In the genomic region with DNA sequence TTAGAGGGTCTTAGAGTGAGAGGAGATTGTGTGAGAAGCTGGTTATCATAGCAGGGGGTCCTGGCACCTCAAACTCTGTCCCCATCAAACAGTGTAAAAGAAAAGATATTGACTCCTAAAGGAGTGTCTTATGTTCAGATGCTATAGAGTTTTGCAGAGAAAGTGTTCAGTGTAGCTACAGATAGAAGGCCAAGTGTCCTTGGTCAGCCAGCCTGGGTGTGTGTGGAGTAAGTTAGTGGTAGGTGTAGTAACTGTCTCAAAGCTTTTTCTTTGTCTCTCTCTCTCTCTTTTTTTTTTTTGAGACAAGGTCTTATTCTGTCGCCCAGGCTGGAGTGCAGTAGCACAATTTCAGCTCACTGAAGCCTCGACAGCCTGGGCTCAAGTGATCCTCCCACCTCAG, we compare ENCODE assay signal across 22 cellular contexts. TPM values are rescaled to one million over a fixed set of nuclear protein-coding genes. Genes with fewer than 3 reads are reported as not detected.
DNase-seq lines count a peak whose midpoint lies in the region; ATAC-seq, FAIRE-seq and TF ChIP-seq lines count a peak whose summit lies in the region.
"Had no signal": no experiment of that assay in that cellular context is flagged by ENCODE, and none has a peak within 500 bp of the region (broad histone marks: within the 10 kb centered on the region; RNA-seq: fewer than 3 reads in every experiment).

No MANE protein-coding gene starts in this region.

- TF ChIP-seq CTCF in heart left ventricle (IDR thresholded peaks at IDR 0.05) (no peak), K562 (IDR thresholded peaks at IDR 0.05 in 2 of 3, conservative IDR thresholded peaks at IDR 0.05 in 1 of 3; ENCODE audit: insufficient read depth in 2 of 3, low read depth in 1 of 3, low read length in 3 of 3) (no peak), kidney (IDR thresholded peaks at IDR 0.05; ENCODE audit: borderline replicate concordance, extremely low read depth, insufficient read depth) (no peak), tibial artery (IDR thresholded peaks at IDR 0.05) (no peak), mucosa of descending colon (IDR thresholded peaks at IDR 0.05) (no peak)

- DNase-seq in heart left ventricle (no peak), Right ventricle myocardium superior (no peak), K562 (ENCODE audit: extremely low read depth in 1 of 4, low spot score in 3 of 4) (no peak), kidney (no peak), tibial artery (no peak), mucosa of descending colon (no peak), Ammon's horn (ENCODE audit: low spot score) (no peak)
- no peak for DNase-seq in activated CD4-positive, alpha-beta T cell treated with anti-CD3 and anti-CD28 coated beads, Interleukin-2, amount 50 U/mL, for 1 hour
- DNase-seq: activated CD4-positive, alpha-beta T cell treated with anti-CD3 and anti-CD28 coated beads, Interleukin-2, amount 50 U/mL, for 4 hours; activated CD8-positive, alpha-beta memory T cell treated with anti-CD3 and anti-CD28 coated beads, Interleukin-2, amount 50 U/mL, for 48 hours; activated effector memory CD4-positive, alpha-beta T cell treated with anti-CD3 and anti-CD28 coated beads, Interleukin-2, amount 50 U/mL, for 16 hours; CD4-positive, alpha-beta T cell; dermis blood vessel endothelial cell; GDM1; hippocampal formation; lower lobe of right lung; NCI-H1436 treated with DMSO at 0.1 percent for 48 hours; NCI-H510A; nucleus accumbens; WERI-Rb-1 had no signal

- intact Hi-C loops in heart left ventricle (cut with DNase I) = loop anchor here in 3 of 10 donors (5.0 to 10.0 kb wide), 4 partner anchors 80 to 842 kb away; no protein-coding TSS in a partner anchor
- intact Hi-C loops in Right ventricle myocardium superior (cut with DNase I) = no loop called here
- intact Hi-C loops in K562 (cut with micrococcal nuclease) = no loop called here
- intact Hi-C loops in kidney (cut with DNase I) = no loop called here
- intact Hi-C loops in tibial artery (cut with DNase I; ENCODE audit: low total_unique reads) = no loop called here
- intact Hi-C loops in mucosa of descending colon (cut with DNase I, micrococcal nuclease) = no loop called here

- peaks cover 6 to 72% (median 53%) of the 10 kb centered on the region in 12 donors for H3K4me1 ChIP-seq in heart left ventricle
- H3K4me1 ChIP-seq in K562 (replicated peaks in 1 of 2; ENCODE audit: control insufficient read depth in 2 of 2, insufficient read depth in 2 of 2, low read length in 2 of 2) = peaks cover 3 to 18% of the 10 kb centered on the region in 2 experiments; a peak in 4 of 5 replicates
- peaks cover 17 to 25% of the 10 kb centered on the region in 2 donors for H3K4me1 ChIP-seq in kidney (ENCODE audit: control insufficient read depth in 1 of 2, insufficient read depth in 1 of 2, low read depth in 1 of 2, low read length in 2 of 2)
- H3K4me1 ChIP-seq in tibial artery = peaks cover 0 to 79% (median 34%) of the 10 kb centered on the region in 4 donors
- peaks cover 28% of the 10 kb centered on the region for H3K4me1 ChIP-seq in mucosa of descending colon (ENCODE audit: low read depth)
- H3K4me1 ChIP-seq: HAP-1 had no signal

- no TSS peak for BruUV-seq in K562 (replicated peaks; lab: Mats Ljungman, UMichigan)

- WGBS in heart left ventricle, 4 donors = 83 to 98% (median 91%) methylated on average over 2 of the region's 2 CpGs
- 46% methylated on average over 2 of the region's 2 CpGs for WGBS in K562 (ENCODE audit: insufficient coverage, low coverage, missing lambda C conversion rate)

- in situ Hi-C loops in K562 (cut with MboI) = no loop called here

- H3K9me3 ChIP-seq in heart left ventricle (no peaks in the 10 kb centered on the region), K562 (replicated peaks; ENCODE audit: control insufficient read depth, insufficient read depth, low read depth, low read length) (no peaks in the 10 kb centered on the region), kidney (ENCODE audit: control insufficient read depth in 1 of 2, low read length in 2 of 2) (no peaks in the 10 kb centered on the region), tibial artery (no peaks in the 10 kb centered on the region), mucosa of descending colon (no peaks in the 10 kb centered on the region)
- H3K9me3 ChIP-seq: HAP-1, lower lobe of right lung, SJSA1 had no signal

- no peaks in the 10 kb centered on the region for H3K27me3 ChIP-seq in heart left ventricle
- no peaks in the 10 kb centered on the region for H3K27me3 ChIP-seq in K562 (ENCODE audit: control insufficient read depth in 2 of 2, insufficient read depth in 2 of 2, low read length in 2 of 2)
- no peaks in the 10 kb centered on the region for H3K27me3 ChIP-seq in tibial artery
- H3K27me3 ChIP-seq: SJSA1 had no signal

- H3K27ac ChIP-seq in heart left ventricle (peak overlapping the region in 9 of 12 donors; percentile 7 to 71 (median 47)), K562 (ENCODE audit: extremely low read depth, low read depth, low read length) (no peak overlapping the region), kidney (ENCODE audit: low read depth in 2 of 2, low read length in 2 of 2) (peak overlapping the region; percentile 49 to 68), tibial artery (peak overlapping the region; percentile 73 to 76)
- H3K27ac ChIP-seq: lower lobe of right lung, SJSA1, WERI-Rb-1 had no signal

- H3K9me1 ChIP-seq in K562 (ENCODE audit: control insufficient read depth, insufficient read depth, low read length) = no peaks in the 10 kb centered on the region

- H3K36me3 ChIP-seq in heart left ventricle = no peaks in the 10 kb centered on the region
- H3K36me3 ChIP-seq in K562 (ENCODE audit: control insufficient read depth, insufficient read depth, low read length) = no peaks in the 10 kb centered on the region
- no peaks in the 10 kb centered on the region for H3K36me3 ChIP-seq in kidney (ENCODE audit: control insufficient read depth in 1 of 2, insufficient read depth in 2 of 2, low read length in 2 of 2)
- no peaks in the 10 kb centered on the region for H3K36me3 ChIP-seq in tibial artery
- no peaks in the 10 kb centered on the region for H3K36me3 ChIP-seq in mucosa of descending colon (ENCODE audit: low read depth)
- H3K36me3 ChIP-seq: HAP-1, lower lobe of right lung, SJSA1 had no signal

- ATAC-seq in heart left ventricle = peak in 1 of 4 donors; percentile 23
- ATAC-seq in Right ventricle myocardium superior (ENCODE audit: poor library complexity) = no peak
- ATAC-seq in K562 = peak; percentile 60
- no peak for ATAC-seq in mucosa of descending colon

- FAIRE-seq in K562 (lab: Jason Lieb, UNC) (no peak), kidney (lab: Jason Lieb, UNC) (no peak)

- TF ChIP-seq EP300 in K562 (IDR thresholded peaks at IDR 0.05; ENCODE audit: low read length) = no peak

- no peak for TF ChIP-seq RAD21 in K562 (CRISPR knock-in tag; conservative IDR thresholded peaks at IDR 0.05 in 1 of 2, IDR thresholded peaks at IDR 0.05 in 1 of 2)

- CTCF ChIA-PET in K562 (lab: Yijun Ruan, JAX; ENCODE audit: low intra/inter-chr PET ratio) = no interaction called here

- H3K79me2 ChIP-seq in K562 (ENCODE audit: control insufficient read depth, insufficient read depth, low read length) = peaks cover 44% of the 10 kb centered on the region; the same call in 2 of the 3 replicates

- no peak overlapping the region for H3K4me2 ChIP-seq in K562 (ENCODE audit: insufficient read depth, low read length)

- H3K9ac ChIP-seq in K562 (ENCODE audit: insufficient read depth in 1 of 2, low read depth in 2 of 2, low read length in 2 of 2) = no peak overlapping the region
- no peak overlapping the region for H3K9ac ChIP-seq in kidney (ENCODE audit: low read length in 2 of 2)

- TF ChIP-seq POLR2A in heart left ventricle (IDR thresholded peaks at IDR 0.05) = no peak
- TF ChIP-seq POLR2A in K562 (conservative IDR thresholded peaks at IDR 0.05) = no peak

- no peak overlapping the region for H3K4me3 ChIP-seq in heart left ventricle
- H3K4me3 ChIP-seq in K562 = no peak overlapping the region
- H3K4me3 ChIP-seq in kidney (ENCODE audit: low read length in 2 of 2) = no peak overlapping the region
- H3K4me3 ChIP-seq in tibial artery = no peak overlapping the region
- H3K4me3 ChIP-seq in mucosa of descending colon = no peak overlapping the region
- H3K4me3 ChIP-seq: HAP-1, lower lobe of right lung, SJSA1 had no signal

- H4K20me1 ChIP-seq in K562 (replicated peaks; ENCODE audit: control insufficient read depth, insufficient read depth, low read length) = peaks cover 19% of the 10 kb centered on the region; the same call in 1 of the 2 replicates

- H2AFZ ChIP-seq in K562 (ENCODE audit: low read depth, low read length) = no peak overlapping the region

- POLR2A ChIA-PET in K562 (lab: Yijun Ruan, JAX) = interaction anchor here (0.5 to 2.9 kb wide), 5 partner anchors 8 to 1205 kb away, joined by 3 to 13 read pairs (median 4); no protein-coding TSS in a partner anchor

TF ChIP-seq in K562, 482 proteins besides CTCF, POLR2A, EP300 and RAD21 (continues in another document):
- TF ChIP-seq GTF2F1 (IDR thresholded peaks at IDR 0.05; ENCODE audit: low read depth, low read length) (no peak), POLR2AphosphoS5 (IDR thresholded peaks at IDR 0.05; ENCODE audit: control insufficient read depth, insufficient read depth, low read depth, low read length) (no peak), ZZZ3 (IDR thresholded peaks at IDR 0.05) (no peak), ZNF134 (CRISPR knock-in tag; conservative IDR thresholded peaks at IDR 0.05) (no peak)

RNA-seq across cellular contexts. Expression of gene CAMTA1, which starts 17.2 kb away (rescaled TPM):
- total RNA-seq in heart left ventricle (100 to 1,000 TPM; 114 to 154 (median 136) TPM), Right ventricle myocardium superior (153 TPM), K562 (2014; rRNA removed) (41.8 and 43.9 TPM in 2 replicates), K562 (2014; rRNA removed; fragmentation: Illumina TruSeq; extraction: Trizol) (61.2 and 66.8 TPM in 2 replicates), K562 (2015; rRNA removed; fragmentation: Illumina TruSeq; extraction: Trizol) (53.0 and 65.9 TPM in 2 replicates), K562 (2021) (72.4 and 74.7 TPM in 2 replicates), kidney (79.0 TPM), mucosa of descending colon (100 to 1,000 TPM in 1 of 3 donors, 10 to 100 TPM in 2; 73.4 to 114 (median 82.6) TPM)
- polyA plus RNA-seq in heart left ventricle (100 to 1,000 TPM; 191 to 303 TPM), K562 (2011; rRNA removed) (45.4 and 57.4 TPM in 2 replicates), K562 (2014; fragmentation: Illumina TruSeq; extraction: Trizol) (137 and 161 TPM in 2 replicates), K562 (2014; fragmentation: Nextera tagmentation; extraction: Ambion mirVana) (10 to 100 TPM; 59.8 to 77.4 TPM), K562 (2014; rRNA removed) (81.0 and 98.3 TPM in 2 replicates), kidney (ENCODE audit: insufficient read depth, low read depth, low replicate concordance) (170 TPM)
- 20.6 and 31.7 TPM in 2 replicates for total RNA-seq in K562 (2011; cell fraction: chromatin; rRNA removed; ENCODE audit: low replicate concordance)
- 11.8 and 14.1 TPM in 2 replicates for total RNA-seq in K562 (2011; cell fraction: nucleolus; rRNA removed)
- 35.6 and 49.6 TPM in 2 replicates for total RNA-seq in K562 (2011; cell fraction: nucleoplasm; rRNA removed)
- polyA plus RNA-seq in K562 (2011; cell fraction: cytosol; rRNA removed) = 13.7 and 47.2 TPM in 2 replicates
- 11.8 and 21.1 TPM in 2 replicates for polyA plus RNA-seq in K562 (2011; cell fraction: nucleus; rRNA removed)
- polyA plus RNA-seq in K562 (2012) = 58.8 and 114 TPM in 2 replicates
- polyA minus RNA-seq in K562 (2011; rRNA and poly(A)+ RNA removed) = 19.2 and 21.2 TPM in 2 replicates
- polyA minus RNA-seq in K562 (2011; cell fraction: cytosol; rRNA and poly(A)+ RNA removed) = 10.4 and 12.7 TPM in 2 replicates
- 12.7 and 15.7 TPM in 2 replicates for polyA minus RNA-seq in K562 (2011; cell fraction: nucleus; rRNA and poly(A)+ RNA removed)
